Comparison of ENCODE assay signal across 8 cellular contexts in the genomic region with DNA sequence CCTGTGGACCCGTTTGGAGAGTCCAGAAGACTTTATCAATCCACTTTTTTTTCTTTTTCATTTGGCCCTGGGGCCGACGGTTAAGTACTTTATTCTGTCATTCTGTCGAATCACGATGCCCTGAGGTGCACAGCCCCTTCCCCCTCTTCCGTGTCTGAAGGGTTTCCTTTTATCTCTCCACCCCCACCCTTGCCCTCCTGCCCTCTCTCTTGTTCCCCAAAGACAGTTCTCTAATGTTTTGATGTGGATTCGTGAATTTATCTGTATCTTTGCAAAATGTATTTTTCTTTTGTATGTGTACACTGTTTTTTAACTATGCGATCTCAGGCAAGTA. TPM values are rescaled to one million over a fixed set of nuclear protein-coding genes. Genes with fewer than 3 reads are reported as not detected.
DNase-seq lines count a peak whose midpoint lies in the region; ATAC-seq and TF ChIP-seq lines count a peak whose summit lies in the region.

No MANE protein-coding gene starts in this region.

- H3K4me1 ChIP-seq in lung (ENCODE audit: control insufficient read depth in 2 of 2, insufficient read depth in 2 of 2, low read length in 2 of 2) = peaks cover 0 to 15% of the 10 kb centered on the region in 2 donors

- no peaks in the 10 kb centered on the region for H3K36me3 ChIP-seq in GM06990 (ENCODE audit: control insufficient read depth, insufficient read depth, low read length)
- no peaks in the 10 kb centered on the region for H3K36me3 ChIP-seq in lung (ENCODE audit: control insufficient read depth in 2 of 2, insufficient read depth in 2 of 2, low read length in 2 of 2)

- ATAC-seq in HG03175 (IDR thresholded peaks at IDR 0.05; ENCODE audit: unreplicated experiment) (peak; percentile 9), lung (ENCODE audit: insufficient read depth, low FRiP score) (no peak), HG03442 (IDR thresholded peaks at IDR 0.05; ENCODE audit: unreplicated experiment) (no peak)

- WGBS in lung, 2 donors = 1% methylated on average over 8 of the region's 8 CpGs

- H3K27me3 ChIP-seq in GM06990 (replicated peaks; ENCODE audit: control insufficient read depth, insufficient read depth, low read length) = no peaks in the 10 kb centered on the region
- H3K27me3 ChIP-seq in lung (ENCODE audit: control insufficient read depth, insufficient read depth) = no peaks in the 10 kb centered on the region

- DNase-seq in GM06990 (ENCODE audit: extremely low read depth, insufficient read length) = no peak
- no peak for DNase-seq in astrocyte of the cerebellum (ENCODE audit: low read depth)
- DNase-seq in lung (ENCODE audit: low spot score) = peak; percentile 35
- DNase-seq in NCI-H446 treated with DMSO at 0.1 percent for 48 hours (lab: John Stamatoyannopoulos, UW) = no peak
- DNase-seq in mesenteric fat pad (ENCODE audit: low spot score) = no peak
- DNase-seq in activated CD8-positive, alpha-beta memory T cell treated with anti-CD3 and anti-CD28 coated beads, Interleukin-2, amount 50 U/mL, for 48 hours = no peak

- H3K9me3 ChIP-seq in lung (ENCODE audit: control insufficient read depth in 2 of 2, insufficient read depth in 1 of 2, low read length in 1 of 2) = no peaks in the 10 kb centered on the region

- peak overlapping the region; percentile 62 to 97 for H3K27ac ChIP-seq in lung (ENCODE audit: low read depth in 1 of 2, low read length in 1 of 2)

- TF ChIP-seq CTCF in GM06990 (IDR thresholded peaks at IDR 0.05; ENCODE audit: insufficient read depth, low read length, poor library complexity, severe bottlenecking) (no peak), astrocyte of the cerebellum (IDR thresholded peaks at IDR 0.05; ENCODE audit: low read depth, low read length, missing control alignments) (peak; percentile 30), lung (IDR thresholded peaks at IDR 0.05; ENCODE audit: control extremely low read depth, extremely low read depth) (no peak)

- H3K4me3 ChIP-seq in GM06990 (replicated peaks; ENCODE audit: low read depth, low read length) = peak overlapping the region; percentile 59
- peak overlapping the region; percentile 68 for H3K4me3 ChIP-seq in astrocyte of the cerebellum (ENCODE audit: low read depth, low read length)
- H3K4me3 ChIP-seq in lung = peak overlapping the region; percentile 56

- in situ Hi-C loops in astrocyte of the cerebellum (cut with HindIII; ENCODE audit: low sequenced_read_pairs) = loop anchor here (10.0 kb wide), 1 partner anchor 106 kb away; no protein-coding TSS in a partner anchor

RNA-seq across cellular contexts. Expression of a gene that starts 1.7 kb away (rescaled TPM):
- total RNA-seq in lung (10 to 100 TPM; 23.4 to 32.3 TPM), mesenteric fat pad (25.2 TPM)
- polyA plus RNA-seq in lung = 10 to 100 TPM; 18.2 to 23.6 TPM
